In genomic region chr6:78629154-78629721, GRCh38 we compare ENCODE assay signal across 14 cellular contexts.
DNase-seq lines count a peak whose midpoint lies in the region; ATAC-seq, FAIRE-seq and TF ChIP-seq lines count a peak whose summit lies in the region.
"Had no signal": no experiment of that assay in that cellular context is flagged by ENCODE, and none has a peak within 500 bp of the region (broad histone marks: within the 10 kb centered on the region; RNA-seq: fewer than 3 reads in every experiment).

No MANE protein-coding gene starts in this region.

- intact Hi-C loops in HepG2 (cut with micrococcal nuclease; ENCODE audit: unreplicated experiment) = no loop called here
- intact Hi-C loops in esophagus squamous epithelium (cut with DNase I) = no loop called here
- intact Hi-C loops in aorta (cut with DNase I) = no loop called here

- CTCF ChIA-PET in HepG2 (lab: Yijun Ruan, JAX; ENCODE audit: low intra/inter-chr PET ratio, low total read pairs) = no interaction called here

- H3K36me3 ChIP-seq in liver (ENCODE audit: control insufficient read depth in 4 of 4, insufficient read depth in 3 of 4, low read depth in 1 of 4, low read length in 3 of 4) (no peaks in the 10 kb centered on the region), HepG2 (replicated peaks in 1 of 2; ENCODE audit: control insufficient read depth in 1 of 2, insufficient read depth in 2 of 2, low read length in 2 of 2) (no peaks in the 10 kb centered on the region), esophagus squamous epithelium (no peaks in the 10 kb centered on the region), aorta (ENCODE audit: control insufficient read depth in 1 of 2, insufficient read depth in 2 of 2, low read length in 1 of 2) (no peaks in the 10 kb centered on the region)
- H3K36me3 ChIP-seq: neutrophil had no signal

- BruUV-seq in HepG2 (replicated peaks; lab: Mats Ljungman, UMichigan) = no TSS peak

- H3K79me2 ChIP-seq in HepG2 (ENCODE audit: insufficient read depth, low read length) = no peaks in the 10 kb centered on the region

- H4K20me1 ChIP-seq in HepG2 (ENCODE audit: insufficient read depth, low read length) = no peaks in the 10 kb centered on the region

- no peaks in the 10 kb centered on the region for H3K27me3 ChIP-seq in liver (ENCODE audit: control insufficient read depth in 4 of 4, insufficient read depth in 4 of 4, low read length in 3 of 4)
- H3K27me3 ChIP-seq in HepG2 (ENCODE audit: control insufficient read depth in 1 of 2, insufficient read depth in 2 of 2, low read length in 2 of 2) = no peaks in the 10 kb centered on the region
- H3K27me3 ChIP-seq in esophagus squamous epithelium = peaks cover 0 to 10% (median 0%) of the 10 kb centered on the region in 4 donors
- H3K27me3 ChIP-seq in aorta (ENCODE audit: control insufficient read depth in 1 of 2, insufficient read depth in 2 of 2, low read length in 1 of 2) = no peaks in the 10 kb centered on the region

- DNase-seq in HepG2 (ENCODE audit: low spot score) = no peak
- DNase-seq in esophagus squamous epithelium (lab: John Stamatoyannopoulos, UW) = no peak
- DNase-seq in myocyte (ENCODE audit: low read depth) = peak; percentile 40
- DNase-seq in aorta = peak in 1 of 2 donors; percentile 39
- DNase-seq in KG1 (lab: John Stamatoyannopoulos, UW) = no peak
- DNase-seq in islet precursor cell = no peak
- DNase-seq: CD4-positive, CD25-positive, alpha-beta regulatory T cell; effector memory CD4-positive, alpha-beta T cell; NCI-H2081 treated with DMSO at 0.1 percent for 48 hours; stimulated activated naive CD4-positive, alpha-beta T cell; T-cell had no signal

- peak overlapping the region in 2 of 3 donors; percentile 12 to 46 for H3K4me3 ChIP-seq in liver (ENCODE audit: low read depth in 1 of 3, low read length in 3 of 3)
- no peak overlapping the region for H3K4me3 ChIP-seq in HepG2 (replicated peaks in 1 of 3; ENCODE audit: insufficient read depth in 1 of 3, low read depth in 2 of 3, low read length in 3 of 3)
- H3K4me3 ChIP-seq in esophagus squamous epithelium = peak overlapping the region in 3 of 4 donors; percentile 21 to 57 (median 36)
- peak overlapping the region; percentile 15 to 29 for H3K4me3 ChIP-seq in aorta (ENCODE audit: low read length in 2 of 2)

- H2AFZ ChIP-seq in HepG2 (ENCODE audit: low read length) = no peak overlapping the region

- peaks cover 0 to 4% (median 0%) of the 10 kb centered on the region in 4 donors for H3K4me1 ChIP-seq in liver (ENCODE audit: control insufficient read depth in 4 of 4, insufficient read depth in 4 of 4, low read length in 3 of 4)
- no peaks in the 10 kb centered on the region for H3K4me1 ChIP-seq in HepG2 (ENCODE audit: insufficient read depth, low read length)
- peaks cover 0 to 4% (median 0%) of the 10 kb centered on the region in 3 donors for H3K4me1 ChIP-seq in esophagus squamous epithelium
- H3K4me1 ChIP-seq in aorta (ENCODE audit: control insufficient read depth in 1 of 2, insufficient read depth in 2 of 2, low read length in 2 of 2) = no peaks in the 10 kb centered on the region

- H3K4me2 ChIP-seq in HepG2 (ENCODE audit: low read depth, low read length) = no peak overlapping the region

- TF ChIP-seq POLR2A in HepG2 (IDR thresholded peaks at IDR 0.05; ENCODE audit: insufficient read depth in 1 of 2, low read depth in 2 of 2, low read length in 2 of 2) = no peak
- TF ChIP-seq POLR2A in esophagus squamous epithelium (IDR thresholded peaks at IDR 0.05) = no peak

- WGBS in liver = 17% methylated on average over 27 of the region's 27 CpGs
- 56% methylated on average over 17 of the region's 27 CpGs for WGBS in HepG2 (ENCODE audit: low lambda C conversion rate)
- 16 to 18% methylated on average over 9 to 15 of the region's 27 CpGs for WGBS in esophagus squamous epithelium, 2 donors
- WGBS in aorta, 2 donors = 17 to 20% methylated on average over 26 to 27 of the region's 27 CpGs

- TF ChIP-seq EP300 in HepG2 (IDR thresholded peaks at IDR 0.05; ENCODE audit: low read depth in 2 of 2, low read length in 2 of 2) (no peak), HepG2 (CRISPR knock-in tag; IDR thresholded peaks at IDR 0.05; ENCODE audit: borderline replicate concordance) (no peak)

- POLR2A ChIA-PET in HepG2 (lab: Yijun Ruan, JAX) = no interaction called here

- FAIRE-seq in HepG2 (lab: Jason Lieb, UNC) = no peak

- TF ChIP-seq CTCF in liver (IDR thresholded peaks at IDR 0.05; ENCODE audit: low read depth, low read length, missing input control) (no peak), HepG2 (CRISPR knock-in tag; IDR thresholded peaks at IDR 0.05) (no peak), esophagus squamous epithelium (IDR thresholded peaks at IDR 0.05) (no peak)

- H3K9ac ChIP-seq in liver (ENCODE audit: low read depth in 1 of 2, low read length in 2 of 2) = no peak overlapping the region
- H3K9ac ChIP-seq in HepG2 (ENCODE audit: insufficient read depth, low read depth, low read length) = no peak overlapping the region

- H3K9me3 ChIP-seq in liver (ENCODE audit: control insufficient read depth in 4 of 4, low read length in 3 of 4) (peaks cover 0 to 3% (median 0%) of the 10 kb centered on the region in 4 donors), HepG2 (ENCODE audit: low read length) (no peaks in the 10 kb centered on the region), esophagus squamous epithelium (no peaks in the 10 kb centered on the region), aorta (ENCODE audit: control insufficient read depth, low read length) (no peaks in the 10 kb centered on the region)
- H3K9me3 ChIP-seq: neutrophil had no signal

- in situ Hi-C loops in HepG2 (cut with HindIII; ENCODE audit: extremely low pct_ligation_motif_present, low pct_unique_long_range_greater_than_20kb) = no loop called here

- H3K27ac ChIP-seq in liver (ENCODE audit: low read depth in 1 of 2, low read length in 2 of 2) (no peak overlapping the region), HepG2 (ENCODE audit: extremely low read length, insufficient read depth, low read length) (no peak overlapping the region), esophagus squamous epithelium (no peak overlapping the region), aorta (ENCODE audit: low read depth in 1 of 2, low read length in 2 of 2) (no peak overlapping the region)
- H3K27ac ChIP-seq: neutrophil had no signal

- TF ChIP-seq RAD21 in liver (IDR thresholded peaks at IDR 0.05) (no peak), HepG2 (CRISPR knock-in tag; IDR thresholded peaks at IDR 0.05) (no peak)

- ATAC-seq in HepG2 = no peak
- peak; percentile 72 for ATAC-seq in aorta (ENCODE audit: low FRiP score)
- no peak for ATAC-seq in GM18909 (IDR thresholded peaks at IDR 0.05; ENCODE audit: poor library complexity, unreplicated experiment)
- ATAC-seq: T-cell had no signal

TF ChIP-seq in liver, 16 proteins besides CTCF, POLR2A, EP300 and RAD21 (continues in another document):
- TF ChIP-seq MAX (IDR thresholded peaks at IDR 0.05) (no peak), JUND (IDR thresholded peaks at IDR 0.05) (no peak), HNF4A (conservative IDR thresholded peaks at IDR 0.05) (no peak), YY1 (IDR thresholded peaks at IDR 0.05) (no peak), EGR1 (IDR thresholded peaks at IDR 0.05; ENCODE audit: low read depth in 2 of 2) (no peak), SP1 (IDR thresholded peaks at IDR 0.05) (no peak), NR2F2 (IDR thresholded peaks at IDR 0.05) (no peak), GABPA (IDR thresholded peaks at IDR 0.05 in 1 of 2, conservative IDR thresholded peaks at IDR 0.05 in 1 of 2) (no peak), FOXA2 (IDR thresholded peaks at IDR 0.05) (no peak), RXRA (IDR thresholded peaks at IDR 0.05) (no peak), ATF3 (IDR thresholded peaks at IDR 0.05) (no peak), HNF4G (IDR thresholded peaks at IDR 0.05) (no peak)

TF ChIP-seq in HepG2, 621 proteins besides CTCF, POLR2A, EP300 and RAD21:
- TF ChIP-seq SIN3B (IDR thresholded peaks at IDR 0.05; ENCODE audit: low read length) (no peak), ZFP41 (CRISPR knock-in tag; IDR thresholded peaks at IDR 0.05; ENCODE audit: borderline replicate concordance) (no peak)

Comparison
In these comparisons a context has a peak if more than half of its experiments do, and no peak if none do; other contexts are left out.
1. H3K4me3 ChIP-seq: peak in liver (2 of 3), esophagus squamous epithelium (3 of 4) and aorta (2 of 2); none in HepG2 (0 of 3).